Comparison of ENCODE assay signal across 15 cellular contexts in the genomic region with DNA sequence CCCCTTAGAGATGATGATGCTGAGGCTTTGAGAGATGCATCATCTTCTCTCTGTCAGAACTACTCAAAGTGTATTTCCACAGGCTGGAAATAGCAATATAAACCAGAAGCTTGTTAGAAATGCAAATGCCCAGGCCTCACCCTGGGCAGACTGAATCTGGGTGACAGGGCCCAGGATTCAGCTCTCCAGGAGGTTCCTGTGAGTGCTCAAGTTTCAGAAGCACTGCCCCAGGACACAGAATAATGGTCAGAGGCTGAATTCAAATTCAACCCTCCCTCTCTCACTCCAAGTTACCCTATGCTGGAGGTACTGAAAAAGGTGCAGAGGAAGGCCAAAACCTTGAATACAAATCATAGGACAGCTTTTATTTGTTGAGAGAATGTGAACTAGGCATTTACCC.
DNase-seq lines count a peak whose midpoint lies in the region; ATAC-seq and TF ChIP-seq lines count a peak whose summit lies in the region.
"Had no signal": no experiment of that assay in that cellular context is flagged by ENCODE, and none has a peak within 500 bp of the region (broad histone marks: within the 10 kb centered on the region; RNA-seq: fewer than 3 reads in every experiment).

No MANE protein-coding gene starts in this region.

- peaks cover 5% of the 10 kb centered on the region; the same call in 1 of the 2 replicates for H3K36me3 Mint-ChIP-seq in WTC11
- no peaks in the 10 kb centered on the region for H3K36me3 Mint-ChIP-seq in activated naive CD4-positive, alpha-beta T cell treated with anti-CD3 and anti-CD28 coated beads for 36 hours (ENCODE audit: low read depth)

- CTCF ChIA-PET in WTC11 (lab: Charles Lee): interaction anchor here (0.7 to 2.5 kb wide), 5 partner anchors 29 to 297 kb away, joined by 3 to 9 read pairs (median 4); no protein-coding TSS in a partner anchor
- CTCF ChIA-PET in activated naive CD4-positive, alpha-beta T cell treated with anti-CD3 and anti-CD28 coated beads for 36 hours (lab: Charles Lee): interaction anchor here (1.4 kb wide), 1 partner anchor 33 kb away, joined by 4 read pairs; no protein-coding TSS in a partner anchor

- POLR2A ChIA-PET in WTC11 (lab: Charles Lee): no interaction called here

- no peak overlapping the region for H3K27ac Mint-ChIP-seq in WTC11
- no peak overlapping the region for H3K27ac Mint-ChIP-seq in activated naive CD4-positive, alpha-beta T cell treated with anti-CD3 and anti-CD28 coated beads for 36 hours
- H3K27ac Mint-ChIP-seq: B cell; CD4-positive, alpha-beta T cell had no signal

- no peaks in the 10 kb centered on the region for H3K36me3 ChIP-seq in H7 (replicated peaks; ENCODE audit: control insufficient read depth, insufficient read depth, low read length)

- TF ChIP-seq CTCF in WTC11 (IDR thresholded peaks at IDR 0.05): no peak

- intact Hi-C loops in activated naive CD4-positive, alpha-beta T cell treated with anti-CD3 and anti-CD28 coated beads for 36 hours (cut with micrococcal nuclease): no loop called here

- peaks cover 28% of the 10 kb centered on the region for H3K4me1 Mint-ChIP-seq in WTC11
- H3K4me1 Mint-ChIP-seq in activated naive CD4-positive, alpha-beta T cell treated with anti-CD3 and anti-CD28 coated beads for 36 hours (ENCODE audit: low read depth): no peaks in the 10 kb centered on the region
- H3K4me1 Mint-ChIP-seq: B cell had no signal

- peak; percentile 73 for ATAC-seq in WTC11
- ATAC-seq: HCT116 had no signal

- DNase-seq in NCI-H526 (lab: John Stamatoyannopoulos, UW) (peak; percentile 4 to 42), NCI-H526 treated with DMSO at 0.1 percent for 48 hours (lab: John Stamatoyannopoulos, UW) (no peak), DMS79 treated with DMSO at 0.1 percent for 48 hours (lab: John Stamatoyannopoulos, UW) (peak; percentile 40), H7 (peak; percentile 19), WTC11 (ENCODE audit: low spot score) (no peak), NCI-H345 (lab: John Stamatoyannopoulos, UW) (no peak)
- no peak for DNase-seq in activated CD8-positive, alpha-beta memory T cell treated with anti-CD3 and anti-CD28 coated beads for 24 hours
- DNase-seq in activated naive CD4-positive, alpha-beta T cell treated with anti-CD3 and anti-CD28 coated beads for 36 hours: no peak
- DNase-seq: C1 segment of cervical spinal cord; Calu3; CD4-positive, alpha-beta T cell; DMS 273 treated with DMSO at 0.1 percent for 48 hours; EL had no signal

- H3K9me3 Mint-ChIP-seq in WTC11: peaks cover 8% of the 10 kb centered on the region
- peaks cover 5% of the 10 kb centered on the region for H3K9me3 Mint-ChIP-seq in activated naive CD4-positive, alpha-beta T cell treated with anti-CD3 and anti-CD28 coated beads for 36 hours
- H3K9me3 Mint-ChIP-seq: CD4-positive, alpha-beta T cell had no signal

- no peaks in the 10 kb centered on the region for H3K27me3 Mint-ChIP-seq in WTC11 (ENCODE audit: low read depth)
- peaks cover 7% of the 10 kb centered on the region for H3K27me3 Mint-ChIP-seq in activated naive CD4-positive, alpha-beta T cell treated with anti-CD3 and anti-CD28 coated beads for 36 hours (ENCODE audit: low read depth)
- H3K27me3 Mint-ChIP-seq: B cell had no signal

- H3K4me3 ChIP-seq in H7 (ENCODE audit: insufficient read depth, low read depth, low read length): no peak overlapping the region

- H3K4me3 Mint-ChIP-seq in WTC11: no peak overlapping the region
- no peak overlapping the region for H3K4me3 Mint-ChIP-seq in activated naive CD4-positive, alpha-beta T cell treated with anti-CD3 and anti-CD28 coated beads for 36 hours
- H3K4me3 Mint-ChIP-seq: B cell; CD4-positive, alpha-beta T cell had no signal

- no peaks in the 10 kb centered on the region for H3K27me3 ChIP-seq in H7 (ENCODE audit: control insufficient read depth, insufficient read depth, low read length)

TF ChIP-seq in WTC11, 78 proteins besides CTCF, POLR2A, EP300 and RAD21:
- TF ChIP-seq, protein P1, sequence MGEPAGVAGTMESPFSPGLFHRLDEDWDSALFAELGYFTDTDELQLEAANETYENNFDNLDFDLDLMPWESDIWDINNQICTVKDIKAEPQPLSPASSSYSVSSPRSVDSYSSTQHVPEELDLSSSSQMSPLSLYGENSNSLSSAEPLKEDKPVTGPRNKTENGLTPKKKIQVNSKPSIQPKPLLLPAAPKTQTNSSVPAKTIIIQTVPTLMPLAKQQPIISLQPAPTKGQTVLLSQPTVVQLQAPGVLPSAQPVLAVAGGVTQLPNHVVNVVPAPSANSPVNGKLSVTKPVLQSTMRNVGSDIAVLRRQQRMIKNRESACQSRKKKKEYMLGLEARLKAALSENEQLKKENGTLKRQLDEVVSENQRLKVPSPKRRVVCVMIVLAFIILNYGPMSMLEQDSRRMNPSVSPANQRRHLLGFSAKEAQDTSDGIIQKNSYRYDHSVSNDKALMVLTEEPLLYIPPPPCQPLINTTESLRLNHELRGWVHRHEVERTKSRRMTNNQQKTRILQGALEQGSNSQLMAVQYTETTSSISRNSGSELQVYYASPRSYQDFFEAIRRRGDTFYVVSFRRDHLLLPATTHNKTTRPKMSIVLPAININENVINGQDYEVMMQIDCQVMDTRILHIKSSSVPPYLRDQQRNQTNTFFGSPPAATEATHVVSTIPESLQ (CRISPR knock-in tag; IDR thresholded peaks at IDR 0.05): no peak
- TF ChIP-seq, protein P2, sequence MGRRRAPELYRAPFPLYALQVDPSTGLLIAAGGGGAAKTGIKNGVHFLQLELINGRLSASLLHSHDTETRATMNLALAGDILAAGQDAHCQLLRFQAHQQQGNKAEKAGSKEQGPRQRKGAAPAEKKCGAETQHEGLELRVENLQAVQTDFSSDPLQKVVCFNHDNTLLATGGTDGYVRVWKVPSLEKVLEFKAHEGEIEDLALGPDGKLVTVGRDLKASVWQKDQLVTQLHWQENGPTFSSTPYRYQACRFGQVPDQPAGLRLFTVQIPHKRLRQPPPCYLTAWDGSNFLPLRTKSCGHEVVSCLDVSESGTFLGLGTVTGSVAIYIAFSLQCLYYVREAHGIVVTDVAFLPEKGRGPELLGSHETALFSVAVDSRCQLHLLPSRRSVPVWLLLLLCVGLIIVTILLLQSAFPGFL (CRISPR knock-in tag; IDR thresholded peaks at IDR 0.05; ENCODE audit: borderline replicate concordance): no peak
- TF ChIP-seq ZNF423 (CRISPR knock-in tag; IDR thresholded peaks at IDR 0.05): peak; percentile 45; the same call in 1 of the 2 replicates
- no peak for TF ChIP-seq FOXP1 (CRISPR knock-in tag; IDR thresholded peaks at IDR 0.05; ENCODE audit: borderline replicate concordance)

Comparison
In these comparisons a context has a peak if more than half of its experiments do, and no peak if none do; other contexts are left out.
1. DNase-seq: peak in NCI-H526 (2 of 2), DMS79 treated with DMSO at 0.1 percent for 48 hours (single experiment) and H7 (single experiment); none in NCI-H526 treated with DMSO at 0.1 percent for 48 hours (single experiment), WTC11 (single experiment), activated CD8-positive, alpha-beta memory T cell treated with anti-CD3 and anti-CD28 coated beads for 24 hours (single experiment), activated naive CD4-positive, alpha-beta T cell treated with anti-CD3 and anti-CD28 coated beads for 36 hours (single experiment) and NCI-H345 (single experiment).